Comparison of ENCODE assay signal across 14 cellular contexts in the genomic region with DNA sequence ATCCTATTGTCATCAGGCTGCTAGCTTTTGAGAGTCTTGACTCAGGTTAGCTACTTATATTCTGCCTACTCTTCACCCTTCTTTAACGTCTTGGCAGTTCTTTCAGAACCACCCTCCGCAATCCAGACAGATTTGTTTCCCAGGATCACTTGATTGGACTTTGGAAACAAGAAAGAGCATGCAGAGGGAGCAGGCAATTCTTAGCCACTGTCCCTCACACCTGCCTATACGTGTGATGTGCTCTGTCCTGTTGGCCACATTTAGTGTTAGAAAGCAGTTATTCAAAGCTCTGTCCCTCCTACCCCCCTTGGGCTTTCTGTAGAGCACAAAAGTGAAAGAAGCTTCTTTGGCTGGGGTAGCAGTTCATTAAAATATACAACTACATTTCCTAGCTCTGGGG.
"Had no signal": no experiment of that assay in that cellular context is flagged by ENCODE, and none has a peak within 500 bp of the region (broad histone marks: within the 10 kb centered on the region; RNA-seq: fewer than 3 reads in every experiment).

No MANE protein-coding gene starts in this region.

- H3K27ac ChIP-seq: breast epithelium, gastroesophageal sphincter, thoracic aorta had no signal

- H3K9me3 ChIP-seq: breast epithelium, gastroesophageal sphincter, stomach, thoracic aorta had no signal

- H3K4me3 ChIP-seq: breast epithelium, gastroesophageal sphincter, thoracic aorta had no signal

- H3K4me3 Mint-ChIP-seq: activated naive CD8-positive, alpha-beta T cell treated with anti-CD3 and anti-CD28 coated beads, Interleukin-2, amount 50 U/mL, for 24 hours; activated T-helper 1 cell treated with anti-CD3 and anti-CD28 coated beads, Interleukin-12 subunit alpha, Interleukin-12 subunit beta, Interleukin-2, Interleukin-4 antibody, amounts not matched to agents 30 ng/mL and 10 ng/mL and 1 ng/mL, durations not matched to agents 14 hours and 24 hours and 36 hours; nephron had no signal

- H3K9me3 Mint-ChIP-seq: activated naive CD8-positive, alpha-beta T cell treated with anti-CD3 and anti-CD28 coated beads, Interleukin-2, amount 50 U/mL, for 24 hours; activated T-helper 1 cell treated with anti-CD3 and anti-CD28 coated beads, Interleukin-12 subunit alpha, Interleukin-12 subunit beta, Interleukin-2, Interleukin-4 antibody, amounts not matched to agents 30 ng/mL and 10 ng/mL and 1 ng/mL, durations not matched to agents 14 hours and 24 hours and 36 hours; nephron had no signal

- H3K36me3 ChIP-seq: breast epithelium, thoracic aorta had no signal

- ATAC-seq: activated naive CD8-positive, alpha-beta T cell treated with anti-CD3 and anti-CD28 coated beads, Interleukin-2, amount 50 U/mL, for 24 hours; gastroesophageal sphincter; sciatic nerve had no signal

- H3K27ac Mint-ChIP-seq: activated naive CD8-positive, alpha-beta T cell treated with anti-CD3 and anti-CD28 coated beads, Interleukin-2, amount 50 U/mL, for 24 hours; activated T-helper 1 cell treated with anti-CD3 and anti-CD28 coated beads, Interleukin-12 subunit alpha, Interleukin-12 subunit beta, Interleukin-2, Interleukin-4 antibody, amounts not matched to agents 30 ng/mL and 10 ng/mL and 1 ng/mL, durations not matched to agents 14 hours and 24 hours and 36 hours had no signal

- DNase-seq: activated naive CD4-positive, alpha-beta T cell; activated naive CD8-positive, alpha-beta T cell treated with anti-CD3 and anti-CD28 coated beads, Interleukin-2, amount 50 U/mL, for 24 hours; aorta; cerebellar nuclear complex; dermis blood vessel endothelial cell; stimulated activated CD4-positive, alpha-beta T cell treated with anti-CD3 and anti-CD28 coated beads, Interleukin-1b, Interleukin-23, amount 100 ng/mL, for 48 hours; stomach; SW 1271 had no signal

- H3K27me3 ChIP-seq: breast epithelium, gastroesophageal sphincter, stomach had no signal
